10 cellular contexts compared by ENCODE assay signal in genomic region chr6:11430036-11430435, GRCh38.
DNase-seq lines count a peak whose midpoint lies in the region; ATAC-seq and TF ChIP-seq lines count a peak whose summit lies in the region.
"Had no signal": no experiment of that assay in that cellular context is flagged by ENCODE, and none has a peak within 500 bp of the region (broad histone marks: within the 10 kb centered on the region; RNA-seq: fewer than 3 reads in every experiment).

No MANE protein-coding gene starts in this region.

- TF ChIP-seq POLR2A in thyroid gland (IDR thresholded peaks at IDR 0.05): peak in 1 of 2 donors; percentile 61

- H3K9me3 ChIP-seq in HUES48 (ENCODE audit: control insufficient read depth, insufficient read depth, low read length) (no peaks in the 10 kb centered on the region), left lung (no peaks in the 10 kb centered on the region), thyroid gland (no peaks in the 10 kb centered on the region), MM.1S (replicated peaks; ENCODE audit: insufficient read depth, low read length) (no peaks in the 10 kb centered on the region), right cardiac atrium (ENCODE audit: control insufficient read depth, low read length) (no peaks in the 10 kb centered on the region)

- H3K36me3 ChIP-seq in HUES48 (ENCODE audit: control insufficient read depth, insufficient read depth, low read length): no peaks in the 10 kb centered on the region
- no peaks in the 10 kb centered on the region for H3K36me3 ChIP-seq in left lung
- no peaks in the 10 kb centered on the region for H3K36me3 ChIP-seq in thyroid gland
- H3K36me3 ChIP-seq in MM.1S (replicated peaks; ENCODE audit: insufficient read depth, low read length): no peaks in the 10 kb centered on the region

- H3K9ac ChIP-seq in HUES48 (ENCODE audit: low read depth, low read length): no peak overlapping the region
- no peak overlapping the region for H3K9ac ChIP-seq in MM.1S (ENCODE audit: low read length)

- H2AFZ ChIP-seq in MM.1S (ENCODE audit: low read length): no peak overlapping the region

- no peaks in the 10 kb centered on the region for H3K79me2 ChIP-seq in MM.1S (ENCODE audit: low read length)

- in situ Hi-C loops in astrocyte of the cerebellum (cut with HindIII; ENCODE audit: low sequenced_read_pairs): no loop called here

- TF ChIP-seq CTCF in astrocyte of the cerebellum (IDR thresholded peaks at IDR 0.05; ENCODE audit: low read depth, low read length, missing control alignments) (no peak), left lung (IDR thresholded peaks at IDR 0.05) (no peak), thyroid gland (IDR thresholded peaks at IDR 0.05) (no peak), MM.1S (IDR thresholded peaks at IDR 0.05; ENCODE audit: low read length) (no peak)

- H3K9me2 ChIP-seq in MM.1S (replicated peaks; ENCODE audit: insufficient read depth, low read length): no peaks in the 10 kb centered on the region

- DNase-seq in astrocyte of the cerebellum (ENCODE audit: low read depth) (peak; percentile 93), left lung (no peak), thyroid gland (peak; percentile 77 to 81), MM.1S (no peak), NAMALWA (ENCODE audit: low spot score) (no peak), NOMO-1 (lab: John Stamatoyannopoulos, UW; ENCODE audit: unreplicated experiment in 2 of 2) (no peak), right cardiac atrium (no peak)
- DNase-seq: activated CD8-positive, alpha-beta T cell treated with anti-CD3 and anti-CD28 coated beads, Interleukin-2, amount 10 ng/mL, durations not matched to agents 7 days and 5 days had no signal

- intact Hi-C loops in left lung (cut with DNase I): loop anchor here in 1 of 2 donors (10.0 kb wide), 1 partner anchor 65 kb away; no protein-coding TSS in a partner anchor
- intact Hi-C loops in thyroid gland (cut with DNase I): no loop called here
- intact Hi-C loops in right cardiac atrium (cut with DNase I): loop anchor here in 1 of 4 donors (10.0 kb wide), 1 partner anchor 65 kb away; no protein-coding TSS in a partner anchor

- H3K27ac ChIP-seq in HUES48 (ENCODE audit: low read depth, low read length): peak overlapping the region; percentile 36
- peak overlapping the region; percentile 21 to 69 for H3K27ac ChIP-seq in left lung
- H3K27ac ChIP-seq in thyroid gland: peak overlapping the region; percentile 67 to 93 (median 92)
- no peak overlapping the region for H3K27ac ChIP-seq in MM.1S (ENCODE audit: low read length)
- H3K27ac ChIP-seq in right cardiac atrium (ENCODE audit: low read length): no peak overlapping the region
- H3K27ac ChIP-seq: SK-N-MC had no signal

- 30 to 34% methylated on average over 9 of the region's 9 CpGs for WGBS in thyroid gland, 2 donors
- 88% methylated on average over 9 of the region's 9 CpGs for WGBS in right cardiac atrium

- no peaks in the 10 kb centered on the region for H4K20me1 ChIP-seq in MM.1S (ENCODE audit: insufficient read depth, low read length)

- no peaks in the 10 kb centered on the region for H3K27me3 ChIP-seq in HUES48 (ENCODE audit: control insufficient read depth, insufficient read depth, low read length)
- H3K27me3 ChIP-seq in left lung: no peaks in the 10 kb centered on the region
- no peaks in the 10 kb centered on the region for H3K27me3 ChIP-seq in thyroid gland
- no peaks in the 10 kb centered on the region for H3K27me3 ChIP-seq in MM.1S (replicated peaks; ENCODE audit: insufficient read depth, low read length)
- no peaks in the 10 kb centered on the region for H3K27me3 ChIP-seq in right cardiac atrium (ENCODE audit: control insufficient read depth, insufficient read depth)

- H3F3A ChIP-seq in MM.1S (ENCODE audit: insufficient read depth, low read length): no peaks in the 10 kb centered on the region

- H3K4me3 ChIP-seq in HUES48 (ENCODE audit: low read depth, low read length): no peak overlapping the region
- no peak overlapping the region for H3K4me3 ChIP-seq in astrocyte of the cerebellum (ENCODE audit: low read depth, low read length)
- no peak overlapping the region for H3K4me3 ChIP-seq in left lung
- no peak overlapping the region for H3K4me3 ChIP-seq in thyroid gland (replicated peaks in 1 of 3)
- H3K4me3 ChIP-seq in MM.1S (ENCODE audit: low read length): no peak overlapping the region
- no peak overlapping the region for H3K4me3 ChIP-seq in right cardiac atrium (ENCODE audit: low read length)
- H3K4me3 ChIP-seq: SK-N-MC had no signal

- H3K4me2 ChIP-seq in MM.1S (ENCODE audit: low read depth, low read length): no peak overlapping the region

- ATAC-seq in left lung (no peak), right cardiac atrium (no peak)

- H3K4me1 ChIP-seq in HUES48 (ENCODE audit: control insufficient read depth, insufficient read depth, low read length) (peaks cover 24% of the 10 kb centered on the region), left lung (peaks cover 41 to 79% of the 10 kb centered on the region in 2 donors), thyroid gland (peaks cover 66 to 89% of the 10 kb centered on the region in 2 donors), MM.1S (ENCODE audit: low read length) (peaks cover 8% of the 10 kb centered on the region; the same call in 1 of the 2 replicates), right cardiac atrium (ENCODE audit: control insufficient read depth, insufficient read depth, low read length) (peaks cover 8% of the 10 kb centered on the region)

Comparison
In these comparisons a context has a peak if more than half of its experiments do, and no peak if none do; other contexts are left out.
1. H3K27ac ChIP-seq: peak in HUES48 (single experiment), left lung (2 of 2) and thyroid gland (3 of 3); none in MM.1S (single experiment) and right cardiac atrium (single experiment).
2. DNase-seq: peak in astrocyte of the cerebellum (single experiment) and thyroid gland (2 of 2); none in left lung (0 of 2), MM.1S (single experiment), NAMALWA (single experiment), NOMO-1 (0 of 2) and right cardiac atrium (0 of 3).